Comparison of ENCODE assay signal across 16 cellular contexts in the genomic region with DNA sequence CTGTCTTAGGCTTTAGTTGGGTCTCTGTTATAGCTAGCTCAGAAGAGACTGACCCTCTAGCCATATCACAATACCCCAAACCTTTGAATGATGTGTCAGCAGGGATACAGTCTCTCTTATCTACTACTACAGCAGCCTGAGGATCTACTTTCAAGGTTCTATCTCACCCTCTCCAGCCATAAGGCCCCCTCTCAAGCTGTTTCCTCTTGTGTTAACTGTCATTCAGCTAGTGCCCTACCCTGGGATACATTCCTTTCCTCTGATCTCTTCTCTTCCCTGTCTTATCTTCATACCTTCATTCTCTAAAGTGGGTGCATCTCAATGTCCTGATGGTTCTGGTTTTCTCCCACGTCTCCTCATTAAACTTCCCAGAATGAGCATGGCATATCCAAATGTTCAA.
"Had no signal": no experiment of that assay in that cellular context is flagged by ENCODE, and none has a peak within 500 bp of the region (broad histone marks: within the 10 kb centered on the region; RNA-seq: fewer than 3 reads in every experiment).

No MANE protein-coding gene starts in this region.

- H3K4me1 Mint-ChIP-seq: natural killer cell, neural progenitor cell had no signal

- H3K9me3 ChIP-seq: colonic mucosa, heart right ventricle, ovary had no signal

- ATAC-seq: heart right ventricle, left lobe of liver, natural killer cell, right cardiac atrium had no signal

- H3K9me3 Mint-ChIP-seq: mesothelial cell of epicardium, neural progenitor cell had no signal

- H3K4me1 ChIP-seq: colonic mucosa, heart right ventricle, neural progenitor cell had no signal

- H3K36me3 Mint-ChIP-seq: mesothelial cell of epicardium, natural killer cell, neural progenitor cell had no signal

- H3K27me3 ChIP-seq: colonic mucosa, heart right ventricle, neural progenitor cell, ovary had no signal

- H3K27ac ChIP-seq: colonic mucosa, heart right ventricle, neural progenitor cell, ovary had no signal

- H3K4me3 ChIP-seq: colonic mucosa, heart right ventricle, neural progenitor cell, ovary had no signal

- H3K4me3 Mint-ChIP-seq: mesothelial cell of epicardium, natural killer cell, neural progenitor cell had no signal

- DNase-seq: colonic mucosa; dermis blood vessel endothelial cell; heart right ventricle; hypothalamus; mammary epithelial cell; natural killer cell; nucleus accumbens; ovary; right cardiac atrium; small intestine; stimulated activated CD4-positive, alpha-beta T cell treated with anti-CD3 and anti-CD28 coated beads, Interleukin-12 subunit alpha, Interleukin-12 subunit beta, amount 100 ng/mL, for 4 hours; stimulated activated naive CD4-positive, alpha-beta T cell treated with Interleukin-2 at 50 U/mL for 16 hours; trophoblast cell had no signal

- H3K27ac Mint-ChIP-seq: mesothelial cell of epicardium, natural killer cell, neural progenitor cell had no signal

- H3K36me3 ChIP-seq: colonic mucosa, heart right ventricle, neural progenitor cell, ovary had no signal
